In the genomic region with DNA sequence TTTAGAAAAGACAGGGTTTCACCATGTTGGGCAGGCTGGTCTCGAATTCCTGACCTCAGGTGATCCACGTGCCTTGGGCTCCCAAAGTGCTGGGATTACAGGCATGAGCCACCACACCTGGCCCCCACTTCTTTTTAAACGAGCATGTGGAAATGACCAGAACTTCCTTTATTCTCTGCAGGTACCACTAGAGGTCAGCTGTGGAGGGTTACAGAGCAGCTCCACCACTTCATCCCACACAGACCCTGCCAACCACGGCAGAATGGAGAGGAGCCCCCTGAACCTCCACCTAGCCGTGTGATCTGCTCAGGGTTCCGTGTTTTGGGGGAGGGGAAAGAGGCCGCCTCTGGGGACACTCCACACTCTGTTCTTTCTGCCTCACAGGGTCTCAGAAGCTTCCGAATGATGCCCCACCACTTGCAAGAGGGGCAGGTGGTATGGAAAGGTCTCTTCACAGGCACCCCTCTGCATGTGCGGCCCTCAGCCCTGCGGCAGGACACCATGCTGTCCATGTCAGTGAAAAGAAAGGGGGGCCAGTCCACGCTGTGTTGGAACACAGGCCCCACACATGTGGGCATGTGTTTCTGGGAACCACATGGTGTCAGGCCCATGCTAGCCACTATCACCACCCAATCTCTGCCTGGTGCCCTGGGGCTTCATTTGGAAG, we compare ENCODE assay signal across 28 cellular contexts.
"Had no signal": no experiment of that assay in that cellular context is flagged by ENCODE, and none has a peak within 500 bp of the region (broad histone marks: within the 10 kb centered on the region; RNA-seq: fewer than 3 reads in every experiment).

No MANE protein-coding gene starts in this region.

- H3K4me3 Mint-ChIP-seq: activated CD4-positive, alpha-beta memory T cell treated with anti-CD3 and anti-CD28 coated beads, Interleukin-2, amount 10 ng/mL, durations not matched to agents 7 days and 5 days; activated CD4-positive, alpha-beta T cell treated with anti-CD3 and anti-CD28 coated beads, Interleukin-2, amount 10 ng/mL, durations not matched to agents 7 days and 5 days; activated naive CD4-positive, alpha-beta T cell treated with anti-CD3 and anti-CD28 coated beads, Interleukin-2, amount 50 U/mL, for 24 hours; activated naive CD8-positive, alpha-beta T cell treated with anti-CD3 and anti-CD28 coated beads, Interleukin-2, amount 50 U/mL, for 24 hours; natural killer cell; neural progenitor cell; stimulated activated effector memory CD8-positive, alpha-beta T cell treated with anti-CD3 and anti-CD28 coated beads, Interleukin-12 subunit alpha, Interleukin-12 subunit beta, amount 100 ng/mL, for 72 hours; T-helper 1 cell treated with Interleukin-12 subunit alpha and Interleukin-12 subunit beta and Interleukin-4 antibody, amounts not matched to agents 30 μg/mL and 1 μg/mL, for 36 hours had no signal

- H3K4me2 ChIP-seq: neural progenitor cell had no signal

- H3K4me1 ChIP-seq: lower lobe of right lung, right lobe of liver, tibial artery, upper lobe of right lung had no signal

- H3K4me3 ChIP-seq: left lung, lower lobe of right lung, neural progenitor cell, right lobe of liver, suprapubic skin, tibial artery, upper lobe of right lung had no signal

- H3K36me3 ChIP-seq: left lung, lower lobe of right lung, neural progenitor cell, right lobe of liver, suprapubic skin, tibial artery, upper lobe of right lung had no signal

- H3K27ac Mint-ChIP-seq: activated CD4-positive, alpha-beta memory T cell treated with anti-CD3 and anti-CD28 coated beads, Interleukin-2, amount 10 ng/mL, durations not matched to agents 7 days and 5 days; activated CD4-positive, alpha-beta T cell treated with anti-CD3 and anti-CD28 coated beads, Interleukin-2, amount 10 ng/mL, durations not matched to agents 7 days and 5 days; activated naive CD4-positive, alpha-beta T cell treated with anti-CD3 and anti-CD28 coated beads, Interleukin-2, amount 50 U/mL, for 24 hours; activated naive CD8-positive, alpha-beta T cell treated with anti-CD3 and anti-CD28 coated beads, Interleukin-2, amount 50 U/mL, for 24 hours; activated T-helper 2 cell treated with anti-CD3 and anti-CD28 coated beads, Interferon-gamma antibody, Interleukin-2, Interleukin-4, amounts not matched to agents 10 μg/mL and 5 μg/mL and 100 μg/mL, durations not matched to agents 14 hours and 24 hours and 36 hours; natural killer cell; neural progenitor cell; stimulated activated effector memory CD8-positive, alpha-beta T cell treated with anti-CD3 and anti-CD28 coated beads, Interleukin-12 subunit alpha, Interleukin-12 subunit beta, amount 100 ng/mL, for 72 hours; T-helper 1 cell treated with Interleukin-12 subunit alpha and Interleukin-12 subunit beta and Interleukin-4 antibody, amounts not matched to agents 30 μg/mL and 1 μg/mL, for 36 hours had no signal

- ATAC-seq: activated naive CD8-positive, alpha-beta T cell treated with anti-CD3 and anti-CD28 coated beads, Interleukin-2, amount 50 U/mL, for 24 hours; esophagus mucosa; left lung; lower lobe of right lung; natural killer cell; right lobe of liver; stimulated activated effector memory CD8-positive, alpha-beta T cell treated with anti-CD3 and anti-CD28 coated beads, Interleukin-12 subunit alpha, Interleukin-12 subunit beta, amount 100 ng/mL, for 72 hours; upper lobe of right lung had no signal

- H3K27me3 ChIP-seq: left lung, neural progenitor cell, right lobe of liver, suprapubic skin, tibial artery, upper lobe of right lung had no signal

- H3K4me1 Mint-ChIP-seq: activated CD4-positive, alpha-beta memory T cell treated with anti-CD3 and anti-CD28 coated beads, Interleukin-2, amount 10 ng/mL, durations not matched to agents 7 days and 5 days; activated CD4-positive, alpha-beta T cell treated with anti-CD3 and anti-CD28 coated beads, Interleukin-2, amount 10 ng/mL, durations not matched to agents 7 days and 5 days; activated naive CD4-positive, alpha-beta T cell treated with anti-CD3 and anti-CD28 coated beads, Interleukin-2, amount 50 U/mL, for 24 hours; activated naive CD8-positive, alpha-beta T cell treated with anti-CD3 and anti-CD28 coated beads, Interleukin-2, amount 50 U/mL, for 24 hours; natural killer cell; stimulated activated effector memory CD8-positive, alpha-beta T cell treated with anti-CD3 and anti-CD28 coated beads, Interleukin-12 subunit alpha, Interleukin-12 subunit beta, amount 100 ng/mL, for 72 hours had no signal

- H3K27ac ChIP-seq: left lung, lower lobe of right lung, neural progenitor cell, right lobe of liver, suprapubic skin, tibial artery, upper lobe of right lung had no signal

- H3K27me3 Mint-ChIP-seq: activated CD4-positive, alpha-beta T cell treated with anti-CD3 and anti-CD28 coated beads, Interleukin-2, amount 10 ng/mL, durations not matched to agents 7 days and 5 days; activated naive CD8-positive, alpha-beta T cell treated with anti-CD3 and anti-CD28 coated beads, Interleukin-2, amount 50 U/mL, for 24 hours had no signal

- H3K9ac ChIP-seq: neural progenitor cell had no signal

- H2AFZ ChIP-seq: neural progenitor cell had no signal

- FAIRE-seq: TTC549 had no signal

- H3K9me3 ChIP-seq: left lung, lower lobe of right lung, right lobe of liver, suprapubic skin, tibial artery, upper lobe of right lung had no signal

- H3K9me3 Mint-ChIP-seq: activated CD4-positive, alpha-beta T cell treated with anti-CD3 and anti-CD28 coated beads, Interleukin-2, amount 10 ng/mL, durations not matched to agents 7 days and 5 days; activated naive CD4-positive, alpha-beta T cell treated with anti-CD3 and anti-CD28 coated beads, Interleukin-2, amount 50 U/mL, for 24 hours; activated T-helper 2 cell treated with anti-CD3 and anti-CD28 coated beads, Interferon-gamma antibody, Interleukin-2, Interleukin-4, amounts not matched to agents 10 μg/mL and 5 μg/mL and 100 μg/mL, durations not matched to agents 14 hours and 24 hours and 36 hours; natural killer cell; neural progenitor cell; stimulated activated effector memory CD8-positive, alpha-beta T cell treated with anti-CD3 and anti-CD28 coated beads, Interleukin-12 subunit alpha, Interleukin-12 subunit beta, amount 100 ng/mL, for 72 hours; T-helper 1 cell treated with Interleukin-12 subunit alpha and Interleukin-12 subunit beta and Interleukin-4 antibody, amounts not matched to agents 30 μg/mL and 1 μg/mL, for 36 hours had no signal

- DNase-seq: activated CD4-positive, alpha-beta memory T cell treated with anti-CD3 and anti-CD28 coated beads, Interleukin-2, amount 10 ng/mL, durations not matched to agents 7 days and 5 days; activated CD4-positive, alpha-beta T cell treated with anti-CD3 and anti-CD28 coated beads for 1 hour; activated CD4-positive, alpha-beta T cell treated with anti-CD3 and anti-CD28 coated beads, Interleukin-2, amount 10 ng/mL, durations not matched to agents 7 days and 5 days; activated naive CD8-positive, alpha-beta T cell treated with anti-CD3 and anti-CD28 coated beads, Interleukin-2, amount 50 U/mL, for 24 hours; activated T-cell treated with anti-CD3 and anti-CD28 coated beads, Interleukin-2, amount 50 U/mL, for 48 hours; amygdala; caudate nucleus; cortex of kidney; foreskin fibroblast; head of caudate nucleus; hippocampal formation; left lung; lower lobe of right lung; mesenchymal stem cell; natural killer cell; right lobe of liver; stimulated activated CD4-positive, alpha-beta T cell treated with anti-CD3 and anti-CD28 coated beads, Interleukin-2, amount 100 ng/mL, for 48 hours; T-helper 9 cell; tibial artery; upper lobe of right lung had no signal

- H3K36me3 Mint-ChIP-seq: activated naive CD4-positive, alpha-beta T cell treated with anti-CD3 and anti-CD28 coated beads, Interleukin-2, amount 50 U/mL, for 24 hours; natural killer cell; neural progenitor cell; stimulated activated effector memory CD8-positive, alpha-beta T cell treated with anti-CD3 and anti-CD28 coated beads, Interleukin-12 subunit alpha, Interleukin-12 subunit beta, amount 100 ng/mL, for 72 hours had no signal
